Comparison of ENCODE assay signal across 8 cellular contexts in genomic region chr16:84504420-84505248, GRCh38. TPM values are rescaled to one million over a fixed set of nuclear protein-coding genes. Genes with fewer than 3 reads are reported as not detected.
DNase-seq lines count a peak whose midpoint lies in the region; ATAC-seq and TF ChIP-seq lines count a peak whose summit lies in the region.

Gene MEAK7 (minus strand): TSS chr16:84504659. CDS start chr16:84498086, 6,573 bp downstream.

- no CpG with 5 or more reads among the region's 45 CpGs for WGBS in mesendoderm (ENCODE audit: extremely low coverage, insufficient coverage, low lambda C conversion rate)

- H3K79me1 ChIP-seq in mesendoderm (ENCODE audit: low read length): no peaks in the 10 kb centered on the region

- H3K4me2 ChIP-seq in mesendoderm (ENCODE audit: low read length): peak within 1 kb of the TSS; percentile 61

- CTCF ChIA-PET in BJ (lab: Yijun Ruan, JAX): interaction anchor here (0.7 to 13.2 kb wide), 7 partner anchors 8 to 221 kb away, joined by 3 to 169 read pairs (median 6); partner anchors contain the start of gene COTL1
- CTCF ChIA-PET in activated CD8-positive, alpha-beta memory T cell treated with anti-CD3 and anti-CD28 coated beads, Interleukin-2, amount 10 ng/mL, durations not matched to agents 7 days and 5 days (lab: Charles Lee): interaction anchor here (0.8 to 12.4 kb wide), 16 partner anchors 10 to 318 kb away, joined by 3 to 127 read pairs (median 12); partner anchors contain the start of gene TAF1C

- TF ChIP-seq CTCF in BJ (IDR thresholded peaks at IDR 0.05; ENCODE audit: insufficient read depth, low read depth, low read length): no peak

- no peak within 1 kb of the TSS for H4K5ac ChIP-seq in mesendoderm (ENCODE audit: low read length)

- H3K36me3 ChIP-seq in BJ (ENCODE audit: control insufficient read depth, insufficient read depth, low read length): peaks cover 7% of the 10 kb centered on the region
- H3K36me3 ChIP-seq in endocrine pancreas (ENCODE audit: control insufficient read depth, insufficient read depth, low read length): no peaks in the 10 kb centered on the region
- no peaks in the 10 kb centered on the region for H3K36me3 ChIP-seq in mesendoderm (ENCODE audit: control insufficient read depth, insufficient read depth, low read length)

- H3K27me3 ChIP-seq in BJ (ENCODE audit: control insufficient read depth, insufficient read depth, low read length) (no peaks in the 10 kb centered on the region), endocrine pancreas (ENCODE audit: control insufficient read depth, insufficient read depth, low read length) (no peaks in the 10 kb centered on the region), mesendoderm (ENCODE audit: insufficient read depth, low read length, poor library complexity) (no peaks in the 10 kb centered on the region)

- H3K4me3 Mint-ChIP-seq in activated CD8-positive, alpha-beta memory T cell treated with anti-CD3 and anti-CD28 coated beads, Interleukin-2, amount 10 ng/mL, durations not matched to agents 7 days and 5 days: peak within 1 kb of the TSS; percentile 80

- peak; percentile 83 for DNase-seq in BJ (ENCODE audit: low read depth)
- peak; percentile 92 for DNase-seq in NOMO-1 treated with dmso at 0.1 percent for 144 hours (lab: John Stamatoyannopoulos, UW; ENCODE audit: unreplicated experiment)
- DNase-seq in activated CD8-positive, alpha-beta memory T cell treated with anti-CD3 and anti-CD28 coated beads, Interleukin-2, amount 10 ng/mL, durations not matched to agents 7 days and 5 days: peak; percentile 98
- DNase-seq in mesendoderm: peak; percentile 99
- peak; percentile 96 for DNase-seq in stimulated activated CD8-positive, alpha-beta memory T cell treated with anti-CD3 and anti-CD28 coated beads, Interleukin-15, amount 100 ng/mL, for 1 hour (ENCODE audit: low read depth)

- no peaks in the 10 kb centered on the region for H3K4me1 ChIP-seq in endocrine pancreas (ENCODE audit: control insufficient read depth, insufficient read depth, low read length)
- H3K4me1 ChIP-seq in mesendoderm (ENCODE audit: control insufficient read depth, low read depth, low read length): peaks cover 2% of the 10 kb centered on the region

- peak; percentile 65 for TF ChIP-seq POLR2A in GM19099 (IDR thresholded peaks at IDR 0.05; ENCODE audit: extremely low read depth, insufficient read length, low read depth)

- H3K27ac Mint-ChIP-seq in activated CD8-positive, alpha-beta memory T cell treated with anti-CD3 and anti-CD28 coated beads, Interleukin-2, amount 10 ng/mL, durations not matched to agents 7 days and 5 days: peak within 1 kb of the TSS; percentile 94

- peak within 1 kb of the TSS; percentile 20 for H3K18ac ChIP-seq in mesendoderm (ENCODE audit: low read length)

- H3K36me3 Mint-ChIP-seq in activated CD8-positive, alpha-beta memory T cell treated with anti-CD3 and anti-CD28 coated beads, Interleukin-2, amount 10 ng/mL, durations not matched to agents 7 days and 5 days: peaks cover 24% of the 10 kb centered on the region

- ATAC-seq in HG03432 (IDR thresholded peaks at IDR 0.05; ENCODE audit: unreplicated experiment): peak; percentile 95
- ATAC-seq in activated CD8-positive, alpha-beta memory T cell treated with anti-CD3 and anti-CD28 coated beads, Interleukin-2, amount 10 ng/mL, durations not matched to agents 7 days and 5 days: peak; percentile 94

- no peaks in the 10 kb centered on the region for H3K27me3 Mint-ChIP-seq in activated CD8-positive, alpha-beta memory T cell treated with anti-CD3 and anti-CD28 coated beads, Interleukin-2, amount 10 ng/mL, durations not matched to agents 7 days and 5 days

- peak within 1 kb of the TSS; percentile 78 for H2BK5ac ChIP-seq in mesendoderm (ENCODE audit: low read length)

- H2BK120ac ChIP-seq in mesendoderm (ENCODE audit: low read depth, low read length): no peak within 1 kb of the TSS

- H2AK5ac ChIP-seq in mesendoderm (ENCODE audit: low read length): peak within 1 kb of the TSS; percentile 82

- H3K79me2 ChIP-seq in mesendoderm (ENCODE audit: control insufficient read depth, insufficient read depth, low read length): no peaks in the 10 kb centered on the region

- no peaks in the 10 kb centered on the region for H3K9me3 Mint-ChIP-seq in activated CD8-positive, alpha-beta memory T cell treated with anti-CD3 and anti-CD28 coated beads, Interleukin-2, amount 10 ng/mL, durations not matched to agents 7 days and 5 days (ENCODE audit: low read depth)

- peak within 1 kb of the TSS; percentile 4 for H3K27ac ChIP-seq in mesendoderm (ENCODE audit: low read depth, low read length)

- peak within 1 kb of the TSS; percentile 67 for H3K4me3 ChIP-seq in BJ (ENCODE audit: low read depth, low read length)
- no peak within 1 kb of the TSS for H3K4me3 ChIP-seq in endocrine pancreas (ENCODE audit: control insufficient read depth, insufficient read depth, low read length)
- H3K4me3 ChIP-seq in mesendoderm (ENCODE audit: low read length): peak within 1 kb of the TSS; percentile 86

- H2BK15ac ChIP-seq in mesendoderm (replicated peaks; ENCODE audit: low read depth): no peak within 1 kb of the TSS

- peak within 1 kb of the TSS; percentile 65 for H3K9ac ChIP-seq in endocrine pancreas (ENCODE audit: control insufficient read depth, insufficient read depth, low read length)
- peak within 1 kb of the TSS; percentile 90 for H3K9ac ChIP-seq in mesendoderm (ENCODE audit: low read length)

- H3K9me3 ChIP-seq in endocrine pancreas (ENCODE audit: control insufficient read depth, low read length): no peaks in the 10 kb centered on the region

- no peak within 1 kb of the TSS for H4K8ac ChIP-seq in mesendoderm (ENCODE audit: low read depth, low read length)

- peak within 1 kb of the TSS; percentile 97 for H3K56ac ChIP-seq in mesendoderm (ENCODE audit: low read length)

- POLR2A ChIA-PET in BJ (lab: Charles Lee): no interaction called here

- peak within 1 kb of the TSS; percentile 97 for H3K23ac ChIP-seq in mesendoderm (ENCODE audit: low read length)

- no peak within 1 kb of the TSS for H3K4ac ChIP-seq in mesendoderm (ENCODE audit: low read depth, low read length)

- peaks cover 65% of the 10 kb centered on the region for H3K4me1 Mint-ChIP-seq in activated CD8-positive, alpha-beta memory T cell treated with anti-CD3 and anti-CD28 coated beads, Interleukin-2, amount 10 ng/mL, durations not matched to agents 7 days and 5 days

RNA-seq across cellular contexts. Expression of gene MEAK7, which starts in this region (rescaled TPM):
- polyA plus RNA-seq in BJ (2011; rRNA removed): 29.1 and 41.2 TPM in 2 replicates
- 29.6 and 43.0 TPM in 2 replicates for polyA minus RNA-seq in BJ (2011; rRNA and poly(A)+ RNA removed)
- 10 to 100 TPM; 37.9 to 73.9 TPM for total RNA-seq in activated CD8-positive, alpha-beta memory T cell treated with anti-CD3 and anti-CD28 coated beads, Interleukin-2, amount 10 ng/mL, durations not matched to agents 7 days and 5 days
- polyA plus RNA-seq in mesendoderm (2013, experiment 1 of 2): 5.7 TPM
- 6.3 TPM for polyA plus RNA-seq in mesendoderm (2013, experiment 2 of 2)
